26 cellular contexts compared by ENCODE assay signal in the genomic region with DNA sequence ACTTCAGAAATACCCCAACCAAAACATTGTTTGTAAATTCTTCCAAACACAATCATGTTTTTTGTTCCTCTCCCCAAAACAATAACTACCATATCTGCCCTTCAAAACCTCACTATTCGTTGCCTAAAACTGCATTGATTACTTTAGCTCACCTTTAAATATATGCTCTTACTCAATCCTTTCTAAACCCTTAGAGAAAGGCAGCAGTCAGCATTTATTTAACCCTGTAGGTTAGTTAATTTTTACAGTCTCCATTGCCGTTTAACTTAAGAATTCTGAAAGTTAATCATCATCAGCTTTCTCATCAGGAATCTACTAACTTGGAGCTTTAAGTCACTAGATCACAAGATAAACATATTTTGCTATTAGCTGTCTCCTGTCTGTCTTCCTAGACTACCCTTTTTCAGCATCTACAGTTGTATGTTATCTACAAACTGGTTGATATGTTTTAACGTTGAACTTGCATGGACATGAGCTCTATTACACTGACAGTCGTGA.
A peak's percentile ranks its signal among the peaks of the same experiment; 100 is the strongest.
DNase-seq lines count a peak whose midpoint lies in the region; ATAC-seq, FAIRE-seq and TF ChIP-seq lines count a peak whose summit lies in the region.
"Had no signal": no experiment of that assay in that cellular context is flagged by ENCODE, and none has a peak within 500 bp of the region (broad histone marks: within the 10 kb centered on the region; RNA-seq: fewer than 3 reads in every experiment).

No MANE protein-coding gene starts in this region.

- intact Hi-C loops in posterior vena cava (cut with DNase I) = no loop called here

- H3K9ac ChIP-seq in astrocyte (ENCODE audit: low read length) = no peak overlapping the region

- no peaks in the 10 kb centered on the region for H3K9me3 Mint-ChIP-seq in astrocyte (ENCODE audit: unreplicated experiment)
- H3K9me3 Mint-ChIP-seq in activated T-cell treated with anti-CD3 and anti-CD28 coated beads, Interleukin-2, amount 50 U/mL, for 24 hours = peaks cover 14% of the 10 kb centered on the region
- H3K9me3 Mint-ChIP-seq in activated T-helper 17 cell treated with anti-CD3 and anti-CD28 coated beads, Interleukin-2, amount 50 U/mL, for 72 hours = peaks cover 6% of the 10 kb centered on the region

- H3K4me3 ChIP-seq in astrocyte (ENCODE audit: insufficient read depth, low read depth, low read length) = no peak overlapping the region
- H3K4me3 ChIP-seq: K562, Peyer's patch had no signal

- H3K27me3 Mint-ChIP-seq in astrocyte (ENCODE audit: low read depth, unreplicated experiment) = no peaks in the 10 kb centered on the region
- no peaks in the 10 kb centered on the region for H3K27me3 Mint-ChIP-seq in activated T-cell treated with anti-CD3 and anti-CD28 coated beads, Interleukin-2, amount 50 U/mL, for 24 hours
- H3K27me3 Mint-ChIP-seq in activated T-helper 17 cell treated with anti-CD3 and anti-CD28 coated beads, Interleukin-2, amount 50 U/mL, for 72 hours = no peaks in the 10 kb centered on the region
- H3K27me3 Mint-ChIP-seq: B cell had no signal

- H4K20me1 ChIP-seq in astrocyte (ENCODE audit: insufficient read depth, low read length) = no peaks in the 10 kb centered on the region

- H3K4me3 Mint-ChIP-seq in astrocyte (ENCODE audit: unreplicated experiment) = no peak overlapping the region
- H3K4me3 Mint-ChIP-seq in activated T-cell treated with anti-CD3 and anti-CD28 coated beads, Interleukin-2, amount 50 U/mL, for 24 hours = no peak overlapping the region
- no peak overlapping the region for H3K4me3 Mint-ChIP-seq in activated T-helper 17 cell treated with anti-CD3 and anti-CD28 coated beads, Interleukin-2, amount 50 U/mL, for 72 hours
- H3K4me3 Mint-ChIP-seq: B cell; CD8-positive, alpha-beta T cell had no signal

- no peaks in the 10 kb centered on the region for H3K27me3 ChIP-seq in astrocyte (ENCODE audit: insufficient read depth, low read length)
- H3K27me3 ChIP-seq: Peyer's patch had no signal

- no peaks in the 10 kb centered on the region for H3K36me3 ChIP-seq in astrocyte (ENCODE audit: insufficient read depth, low read length)
- H3K36me3 ChIP-seq: Peyer's patch had no signal

- H3K27ac Mint-ChIP-seq in astrocyte (ENCODE audit: unreplicated experiment) = peak overlapping the region; percentile 79
- H3K27ac Mint-ChIP-seq in activated T-cell treated with anti-CD3 and anti-CD28 coated beads, Interleukin-2, amount 50 U/mL, for 24 hours = no peak overlapping the region
- no peak overlapping the region for H3K27ac Mint-ChIP-seq in activated T-helper 17 cell treated with anti-CD3 and anti-CD28 coated beads, Interleukin-2, amount 50 U/mL, for 72 hours
- H3K27ac Mint-ChIP-seq: B cell; CD8-positive, alpha-beta T cell had no signal

- ATAC-seq in activated T-helper 17 cell treated with anti-CD3 and anti-CD28 coated beads, Interleukin-2, amount 50 U/mL, for 72 hours (replicated peaks) = no peak
- ATAC-seq: CD8-positive, alpha-beta T cell; K562 had no signal

- no peaks in the 10 kb centered on the region for H3K9me3 ChIP-seq in astrocyte (ENCODE audit: insufficient read depth, low read depth, low read length)
- H3K9me3 ChIP-seq: Caco-2, Peyer's patch had no signal

- no peak for FAIRE-seq in astrocyte (lab: Jason Lieb, UNC)
- FAIRE-seq: GM12891, GM19239, H54, K562 had no signal

- no peak for TF ChIP-seq CTCF in astrocyte (IDR thresholded peaks at IDR 0.05; ENCODE audit: insufficient read depth, low read depth, low read length)

- H3K4me1 ChIP-seq in astrocyte (ENCODE audit: insufficient read depth, low read length) = no peaks in the 10 kb centered on the region
- H3K4me1 ChIP-seq: Caco-2, Peyer's patch had no signal

- H3K36me3 Mint-ChIP-seq in astrocyte (ENCODE audit: low read depth, unreplicated experiment) = peaks cover 2% of the 10 kb centered on the region
- H3K36me3 Mint-ChIP-seq in activated T-cell treated with anti-CD3 and anti-CD28 coated beads, Interleukin-2, amount 50 U/mL, for 24 hours (ENCODE audit: low read depth) = no peaks in the 10 kb centered on the region
- H3K36me3 Mint-ChIP-seq in activated T-helper 17 cell treated with anti-CD3 and anti-CD28 coated beads, Interleukin-2, amount 50 U/mL, for 72 hours (ENCODE audit: low read depth) = no peaks in the 10 kb centered on the region
- H3K36me3 Mint-ChIP-seq: CD8-positive, alpha-beta T cell had no signal

- H3K4me2 ChIP-seq in astrocyte (ENCODE audit: low read length) = no peak overlapping the region

- no peak overlapping the region for H3K27ac ChIP-seq in astrocyte (ENCODE audit: low read depth, low read length)
- H3K27ac ChIP-seq: C4-2B, HL-60, Peyer's patch had no signal

- no peak overlapping the region for H2AFZ ChIP-seq in astrocyte (ENCODE audit: low read depth, low read length)

- DNase-seq in HT1080 (ENCODE audit: low read depth) = peak; percentile 1
- no peak for DNase-seq in astrocyte (ENCODE audit: low read depth)
- DNase-seq in kidney tubule cell (ENCODE audit: low spot score) = peak; percentile 82
- DNase-seq in posterior vena cava (ENCODE audit: low spot score) = no peak
- no peak for DNase-seq in activated T-cell treated with anti-CD3 and anti-CD28 coated beads, Interleukin-2, amount 50 U/mL, for 24 hours
- no peak for DNase-seq in NCI-H446 (lab: John Stamatoyannopoulos, UW)
- DNase-seq: Caco-2; CD8-positive, alpha-beta T cell; DMS79 treated with DMSO at 0.1 percent for 48 hours; GF-D8; Kasumi-1; NCI-H1105; NCI-H146; NCI-H1930; NCI-H2107; NCI-H526; Peyer's patch; SHP77 treated with DMSO at 0.1 percent for 48 hours had no signal

- H3K79me2 ChIP-seq in astrocyte (ENCODE audit: insufficient read depth, low read length) = no peaks in the 10 kb centered on the region

- peaks cover 7% of the 10 kb centered on the region for H3K4me1 Mint-ChIP-seq in astrocyte (ENCODE audit: low read depth, unreplicated experiment)
- no peaks in the 10 kb centered on the region for H3K4me1 Mint-ChIP-seq in activated T-cell treated with anti-CD3 and anti-CD28 coated beads, Interleukin-2, amount 50 U/mL, for 24 hours (ENCODE audit: low read depth)
- no peaks in the 10 kb centered on the region for H3K4me1 Mint-ChIP-seq in activated T-helper 17 cell treated with anti-CD3 and anti-CD28 coated beads, Interleukin-2, amount 50 U/mL, for 72 hours
- H3K4me1 Mint-ChIP-seq: B cell had no signal

Comparison
In these comparisons a context has a peak if more than half of its experiments do, and no peak if none do; other contexts are left out.
1. DNase-seq: peak in HT1080 (single experiment) and kidney tubule cell (single experiment); none in astrocyte (single experiment), posterior vena cava (single experiment), activated T-cell treated with anti-CD3 and anti-CD28 coated beads, Interleukin-2, amount 50 U/mL, for 24 hours (single experiment) and NCI-H446 (0 of 2).